Comparison of ENCODE assay signal across 23 cellular contexts in genomic region chr4:87476934-87477333, GRCh38. TPM values are rescaled to one million over a fixed set of nuclear protein-coding genes. Genes with fewer than 3 reads are reported as not detected.
DNase-seq lines count a peak whose midpoint lies in the region; ATAC-seq and TF ChIP-seq lines count a peak whose summit lies in the region.
"Had no signal": no experiment of that assay in that cellular context is flagged by ENCODE, and none has a peak within 500 bp of the region (broad histone marks: within the 10 kb centered on the region; RNA-seq: fewer than 3 reads in every experiment).

No MANE protein-coding gene starts in this region.

- H3K4me3 ChIP-seq in esophagus squamous epithelium = no peak overlapping the region
- H3K4me3 ChIP-seq in retinal pigment epithelial cell (ENCODE audit: low read length) = no peak overlapping the region
- H3K4me3 ChIP-seq in naive thymus-derived CD4-positive, alpha-beta T cell (ENCODE audit: low read length) = no peak overlapping the region
- H3K4me3 ChIP-seq: BLaER1, K562 had no signal

- no peaks in the 10 kb centered on the region for H3K27me3 Mint-ChIP-seq in naive thymus-derived CD4-positive, alpha-beta T cell
- no peaks in the 10 kb centered on the region for H3K27me3 Mint-ChIP-seq in T-helper 17 cell
- H3K27me3 Mint-ChIP-seq: CD4-positive, CD25-positive, alpha-beta regulatory T cell had no signal

- no peaks in the 10 kb centered on the region for H3K4me1 Mint-ChIP-seq in naive thymus-derived CD4-positive, alpha-beta T cell
- no peaks in the 10 kb centered on the region for H3K4me1 Mint-ChIP-seq in T-helper 17 cell
- H3K4me1 Mint-ChIP-seq: CD4-positive, CD25-positive, alpha-beta regulatory T cell had no signal

- H3K9me3 ChIP-seq in esophagus squamous epithelium (no peaks in the 10 kb centered on the region), T-helper 17 cell (ENCODE audit: control insufficient read depth, low read length, poor library complexity, severe bottlenecking) (no peaks in the 10 kb centered on the region)
- H3K9me3 ChIP-seq in naive thymus-derived CD4-positive, alpha-beta T cell (ENCODE audit: control insufficient read depth in 2 of 3, low read length in 3 of 3) = no peaks in the 10 kb centered on the region
- H3K9me3 ChIP-seq: BLaER1, SK-N-SH had no signal

- CTCF ChIA-PET in naive thymus-derived CD4-positive, alpha-beta T cell (lab: Charles Lee) = no interaction called here

- ATAC-seq in naive thymus-derived CD4-positive, alpha-beta T cell = no peak
- ATAC-seq in T-helper 17 cell (no peak), HG03175 (IDR thresholded peaks at IDR 0.05; ENCODE audit: unreplicated experiment) (no peak)
- ATAC-seq: K562, PC-3 had no signal

- no peaks in the 10 kb centered on the region for H3K27me3 ChIP-seq in esophagus squamous epithelium
- no peaks in the 10 kb centered on the region for H3K27me3 ChIP-seq in naive thymus-derived CD4-positive, alpha-beta T cell (ENCODE audit: control insufficient read depth in 2 of 2, insufficient read depth in 2 of 2, low read length in 2 of 2)
- H3K27me3 ChIP-seq: BLaER1 had no signal

- peaks cover 0 to 3% (median 0%) of the 10 kb centered on the region in 5 donors for H3K36me3 Mint-ChIP-seq in naive thymus-derived CD4-positive, alpha-beta T cell
- no peaks in the 10 kb centered on the region for H3K36me3 Mint-ChIP-seq in T-helper 17 cell (ENCODE audit: low read depth)

- peaks cover 0 to 82% (median 5%) of the 10 kb centered on the region in 3 donors for H3K36me3 ChIP-seq in esophagus squamous epithelium
- no peaks in the 10 kb centered on the region for H3K36me3 ChIP-seq in naive thymus-derived CD4-positive, alpha-beta T cell (ENCODE audit: control insufficient read depth in 2 of 3, insufficient read depth in 3 of 3, low read length in 3 of 3)
- H3K36me3 ChIP-seq: BLaER1 had no signal

- H3K27ac Mint-ChIP-seq in naive thymus-derived CD4-positive, alpha-beta T cell = no peak overlapping the region
- no peak overlapping the region for H3K27ac Mint-ChIP-seq in T-helper 17 cell
- H3K27ac Mint-ChIP-seq: CD4-positive, CD25-positive, alpha-beta regulatory T cell had no signal

- WGBS in esophagus squamous epithelium, 2 donors = 60 to 73% methylated on average over 3 of the region's 3 CpGs

- H3K4me3 Mint-ChIP-seq in naive thymus-derived CD4-positive, alpha-beta T cell = no peak overlapping the region
- no peak overlapping the region for H3K4me3 Mint-ChIP-seq in T-helper 17 cell
- H3K4me3 Mint-ChIP-seq: CD4-positive, CD25-positive, alpha-beta regulatory T cell had no signal

- no peak for TF ChIP-seq CTCF in esophagus squamous epithelium (IDR thresholded peaks at IDR 0.05)
- no peak for TF ChIP-seq CTCF in retinal pigment epithelial cell (conservative IDR thresholded peaks at IDR 0.05; ENCODE audit: low read depth, low read length)

- H3K27ac ChIP-seq in esophagus squamous epithelium = peak overlapping the region in 3 of 4 donors; percentile 16 to 31 (median 19)
- no peak overlapping the region for H3K27ac ChIP-seq in naive thymus-derived CD4-positive, alpha-beta T cell (ENCODE audit: low read depth, low read length)
- H3K27ac ChIP-seq: BLaER1 had no signal

- H3K9me3 Mint-ChIP-seq in naive thymus-derived CD4-positive, alpha-beta T cell = no peaks in the 10 kb centered on the region

- peaks cover 0 to 11% (median 0%) of the 10 kb centered on the region in 3 donors for H3K4me1 ChIP-seq in esophagus squamous epithelium
- no peaks in the 10 kb centered on the region for H3K4me1 ChIP-seq in naive thymus-derived CD4-positive, alpha-beta T cell (ENCODE audit: control insufficient read depth in 2 of 2, insufficient read depth in 2 of 2, low read length in 2 of 2)
- H3K4me1 ChIP-seq: BLaER1 had no signal

- intact Hi-C loops in esophagus squamous epithelium (cut with DNase I) = no loop called here
- intact Hi-C loops in naive thymus-derived CD4-positive, alpha-beta T cell (cut with micrococcal nuclease) = no loop called here

- TF ChIP-seq POLR2A in esophagus squamous epithelium (IDR thresholded peaks at IDR 0.05) (no peak), erythroblast (IDR thresholded peaks at IDR 0.05; ENCODE audit: low read length) (no peak)

- POLR2A ChIA-PET in naive thymus-derived CD4-positive, alpha-beta T cell (lab: Charles Lee) = no interaction called here

- DNase-seq in Ammon's horn (ENCODE audit: low spot score) (peak; percentile 16), NCI-H82 (lab: John Stamatoyannopoulos, UW) (peak; percentile 46), esophagus squamous epithelium (lab: John Stamatoyannopoulos, UW) (no peak), retinal pigment epithelial cell (ENCODE audit: low read depth) (peak; percentile 17), erythroblast (lab: John Stamatoyannopoulos, UW) (no peak), T-helper 17 cell (no peak)
- no peak for DNase-seq in naive thymus-derived CD4-positive, alpha-beta T cell
- DNase-seq: CD4-positive, CD25-positive, alpha-beta regulatory T cell; H7; Kasumi-1; NCI-H1092 treated with DMSO at 0.1 percent for 48 hours; NCI-H1436 treated with DMSO at 0.1 percent for 48 hours; NCI-H187 treated with DMSO at 0.1 percent for 48 hours; NCI-H2171 treated with DMSO at 0.1 percent for 48 hours; NCI-H345; NCI-H510A treated with DMSO at 0.1 percent for 48 hours; PC-3; SK-N-SH had no signal

RNA-seq across cellular contexts. Expression of gene SPARCL1, which starts 52.2 kb away (rescaled TPM):
- 100 to 1,000 TPM in 2 of 4 donors, 10 to 100 TPM in 2; 37.3 to 450 (median 131) TPM for total RNA-seq in esophagus squamous epithelium
- total RNA-seq in naive thymus-derived CD4-positive, alpha-beta T cell = not detected
- not detected for polyA plus RNA-seq in naive thymus-derived CD4-positive, alpha-beta T cell
- total RNA-seq in T-helper 17 cell = not detected
- total RNA-seq: A172; CD4-positive, CD25-positive, alpha-beta regulatory T cell; HT1080; PC-3 had no signal
- polyA plus RNA-seq: CD4-positive, CD25-positive, alpha-beta regulatory T cell; SK-N-SH had no signal

RNA-seq across cellular contexts. Expression of gene NUDT9, which starts 54.6 kb away (rescaled TPM):
- total RNA-seq in esophagus squamous epithelium = 10 to 100 TPM; 14.7 to 19.1 (median 17.1) TPM
- total RNA-seq in naive thymus-derived CD4-positive, alpha-beta T cell = 10 to 100 TPM in 4 of 5 experiments, 1 to 10 TPM in 1; 9.7 to 18.1 (median 10.5) TPM
- polyA plus RNA-seq in naive thymus-derived CD4-positive, alpha-beta T cell = 10 to 100 TPM; 21.1 to 22.8 TPM
- total RNA-seq in T-helper 17 cell = 1 to 10 TPM; 6.2 to 9.7 TPM

Comparison
In these comparisons a context has a peak if more than half of its experiments do, and no peak if none do; other contexts are left out.
1. DNase-seq: peak in Ammon's horn (single experiment), NCI-H82 (single experiment) and retinal pigment epithelial cell (single experiment); none in esophagus squamous epithelium (single experiment), naive thymus-derived CD4-positive, alpha-beta T cell (0 of 9), erythroblast (0 of 2) and T-helper 17 cell (0 of 3).
2. RNA of gene SPARCL1, which starts 52.2 kb away (total RNA-seq): 37.3 to 450 TPM in esophagus squamous epithelium; not detected in naive thymus-derived CD4-positive, alpha-beta T cell and not detected in T-helper 17 cell; every median in the first group is over 10 times any median in the second.